Comparison of ENCODE assay signal across 18 cellular contexts in genomic region chr1:185491604-185492003, GRCh38.
A peak's percentile ranks its signal among the peaks of the same experiment; 100 is the strongest.
DNase-seq lines count a peak whose midpoint lies in the region; ATAC-seq and TF ChIP-seq lines count a peak whose summit lies in the region.
"Had no signal": no experiment of that assay in that cellular context is flagged by ENCODE, and none has a peak within 500 bp of the region (broad histone marks: within the 10 kb centered on the region; RNA-seq: fewer than 3 reads in every experiment).

No MANE protein-coding gene starts in this region.

- no peaks in the 10 kb centered on the region for H3K27me3 Mint-ChIP-seq in mesothelial cell of epicardium (ENCODE audit: low read depth)

- H3K4me3 Mint-ChIP-seq in mesothelial cell of epicardium = no peak overlapping the region
- H3K4me3 Mint-ChIP-seq: CD4-positive, alpha-beta memory T cell; GM23338; H9; HFFc6 had no signal

- ATAC-seq in HG03045 (IDR thresholded peaks at IDR 0.05; ENCODE audit: unreplicated experiment) = no peak
- ATAC-seq: GM12878, GM23338, HCT116 had no signal

- in situ Hi-C loops in SK-MEL-5 (cut with HindIII; ENCODE audit: low pct_unique_long_range_greater_than_20kb, low sequenced_read_pairs) = no loop called here

- H3K4me1 Mint-ChIP-seq in mesothelial cell of epicardium = peaks cover 64% of the 10 kb centered on the region

- no peaks in the 10 kb centered on the region for H3K9me3 Mint-ChIP-seq in mesothelial cell of epicardium
- H3K9me3 Mint-ChIP-seq: CD4-positive, alpha-beta memory T cell; GM23338; H9; HFFc6 had no signal

- no peaks in the 10 kb centered on the region for H3K36me3 Mint-ChIP-seq in mesothelial cell of epicardium
- H3K36me3 Mint-ChIP-seq: CD4-positive, alpha-beta memory T cell had no signal

- H3K27ac Mint-ChIP-seq in mesothelial cell of epicardium = no peak overlapping the region
- H3K27ac Mint-ChIP-seq: GM23338, H9, HFFc6 had no signal

- no peak overlapping the region for H3K4me3 ChIP-seq in retinal pigment epithelial cell (ENCODE audit: low read length)
- H3K4me3 ChIP-seq: GM12878, GM23338 had no signal

- DNase-seq in COLO829 (ENCODE audit: low spot score) (peak; percentile 61), SK-MEL-5 (ENCODE audit: low read depth, low spot score) (peak; percentile 17), retinal pigment epithelial cell (ENCODE audit: low read depth) (peak; percentile 39), mesothelial cell of epicardium (ENCODE audit: low spot score in 2 of 2, unreplicated experiment in 2 of 2) (no peak), HUDEP-2 (lab: John Stamatoyannopoulos, UW; ENCODE audit: unreplicated experiment in 76 of 76) (no peak)
- DNase-seq: C1 segment of cervical spinal cord; Caco-2; CD4-positive, alpha-beta memory T cell; DMS 273 treated with DMSO at 0.1 percent for 48 hours; DMS79; EL; GDM1; H9; HFFc6 had no signal

- TF ChIP-seq CTCF in retinal pigment epithelial cell (conservative IDR thresholded peaks at IDR 0.05; ENCODE audit: low read depth, low read length) = no peak
- TF ChIP-seq CTCF in mesothelial cell of epicardium (IDR thresholded peaks at IDR 0.05; ENCODE audit: unreplicated experiment) = no peak

Comparison
In these comparisons a context has a peak if more than half of its experiments do, and no peak if none do; other contexts are left out.
1. DNase-seq: peak in COLO829 (single experiment), SK-MEL-5 (single experiment) and retinal pigment epithelial cell (single experiment); none in mesothelial cell of epicardium (0 of 2) and HUDEP-2 (0 of 76).